19 cellular contexts compared by ENCODE assay signal in the genomic region with DNA sequence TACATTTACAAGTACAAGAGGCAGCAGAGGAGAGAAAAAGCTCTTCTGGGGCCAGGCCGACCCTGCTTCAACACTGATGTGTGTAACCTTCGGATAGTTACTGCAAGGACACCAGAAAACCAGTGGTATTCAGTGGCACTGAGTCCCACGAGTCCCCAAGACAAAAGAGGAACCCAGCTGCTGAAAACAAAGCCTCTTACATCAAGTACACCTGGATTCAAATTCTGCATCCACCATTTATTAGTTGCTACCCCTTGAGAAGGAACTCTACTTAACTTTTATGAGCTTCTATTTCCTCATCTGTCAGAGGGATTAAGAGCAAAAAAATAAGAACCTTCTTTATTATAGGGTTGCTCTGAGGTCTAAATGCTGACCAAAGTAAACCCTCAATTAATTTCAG. TPM values are rescaled to one million over a fixed set of nuclear protein-coding genes. Genes with fewer than 3 reads are reported as not detected.
DNase-seq lines count a peak whose midpoint lies in the region; ATAC-seq, FAIRE-seq and TF ChIP-seq lines count a peak whose summit lies in the region.
"Had no signal": no experiment of that assay in that cellular context is flagged by ENCODE, and none has a peak within 500 bp of the region (broad histone marks: within the 10 kb centered on the region; RNA-seq: fewer than 3 reads in every experiment).

No MANE protein-coding gene starts in this region.

- H3K4me1 Mint-ChIP-seq in activated CD4-positive, alpha-beta T cell treated with anti-CD3 and anti-CD28 coated beads, Interleukin-2, amount 10 ng/mL, durations not matched to agents 24 days and 14 days: peaks cover 24% of the 10 kb centered on the region

- H3K4me1 ChIP-seq in HepG2 (ENCODE audit: insufficient read depth, low read length) (peaks cover 33% of the 10 kb centered on the region), right lobe of liver (peaks cover 0 to 15% (median 7%) of the 10 kb centered on the region in 4 donors)

- H3K27me3 Mint-ChIP-seq in activated CD4-positive, alpha-beta T cell treated with anti-CD3 and anti-CD28 coated beads, Interleukin-2, amount 10 ng/mL, durations not matched to agents 24 days and 14 days: no peaks in the 10 kb centered on the region

- H3K27me3 ChIP-seq in HepG2 (ENCODE audit: control insufficient read depth in 1 of 2, insufficient read depth in 2 of 2, low read length in 2 of 2) (peaks cover 0 to 3% of the 10 kb centered on the region in 2 experiments; a peak in 1 of 5 replicates), right lobe of liver (no peaks in the 10 kb centered on the region)
- H3K27me3 ChIP-seq: BLaER1 had no signal

- in situ Hi-C loops in HepG2 (cut with HindIII; ENCODE audit: extremely low pct_ligation_motif_present, low pct_unique_long_range_greater_than_20kb): no loop called here

- H3K9me3 ChIP-seq in HepG2 (ENCODE audit: low read length): no peaks in the 10 kb centered on the region
- H3K9me3 ChIP-seq in right lobe of liver: no peaks in the 10 kb centered on the region
- no peaks in the 10 kb centered on the region for H3K9me3 ChIP-seq in SK-N-MC (ENCODE audit: low read depth, low read length)
- H3K9me3 ChIP-seq: BLaER1, SK-N-SH had no signal

- H3K4me2 ChIP-seq in HepG2 (ENCODE audit: low read depth, low read length): no peak overlapping the region
- H3K4me2 ChIP-seq: BLaER1, SK-N-SH had no signal

- TF ChIP-seq POLR2A in HepG2 (IDR thresholded peaks at IDR 0.05; ENCODE audit: insufficient read depth in 1 of 2, low read depth in 2 of 2, low read length in 2 of 2) (no peak), right lobe of liver (IDR thresholded peaks at IDR 0.05) (no peak)

- intact Hi-C loops in activated CD4-positive, alpha-beta T cell treated with anti-CD3 and anti-CD28 coated beads, Interleukin-2, amount 10 ng/mL, durations not matched to agents 24 days and 14 days (cut with micrococcal nuclease): no loop called here
- intact Hi-C loops in HepG2 (cut with micrococcal nuclease; ENCODE audit: unreplicated experiment): no loop called here
- intact Hi-C loops in right lobe of liver (cut with DNase I): no loop called here

- no peak for TF ChIP-seq RAD21 in HepG2 (CRISPR knock-in tag; IDR thresholded peaks at IDR 0.05)

- H3K9me3 Mint-ChIP-seq in activated CD4-positive, alpha-beta T cell treated with anti-CD3 and anti-CD28 coated beads, Interleukin-2, amount 10 ng/mL, durations not matched to agents 24 days and 14 days: no peaks in the 10 kb centered on the region
- H3K9me3 Mint-ChIP-seq: CD8-positive, alpha-beta T cell had no signal

- H3K4me3 ChIP-seq in HepG2 (replicated peaks in 1 of 3; ENCODE audit: insufficient read depth in 1 of 3, low read depth in 2 of 3, low read length in 3 of 3) (no peak overlapping the region), right lobe of liver (no peak overlapping the region), SK-N-MC (no peak overlapping the region)
- H3K4me3 ChIP-seq: BLaER1 had no signal

- H3K9ac ChIP-seq in HepG2 (ENCODE audit: insufficient read depth, low read depth, low read length): 0 out of 2 replicates have a peak overlapping the region, but pooled peaks have one; percentile 1
- peak overlapping the region; percentile 1 for H3K9ac ChIP-seq in SK-N-MC (ENCODE audit: insufficient read length)
- H3K9ac ChIP-seq: SK-N-SH had no signal

- CTCF ChIA-PET in HepG2 (lab: Yijun Ruan, JAX; ENCODE audit: low intra/inter-chr PET ratio, low total read pairs): no interaction called here

- H3K27ac Mint-ChIP-seq in activated CD4-positive, alpha-beta T cell treated with anti-CD3 and anti-CD28 coated beads, Interleukin-2, amount 10 ng/mL, durations not matched to agents 24 days and 14 days: peak overlapping the region; percentile 34
- H3K27ac Mint-ChIP-seq: CD8-positive, alpha-beta T cell had no signal

- ATAC-seq in HepG2 (no peak), right lobe of liver (no peak)
- ATAC-seq: CD8-positive, alpha-beta T cell; Panc1; Right ventricle myocardium inferior had no signal

- no peak overlapping the region for H3K4me3 Mint-ChIP-seq in activated CD4-positive, alpha-beta T cell treated with anti-CD3 and anti-CD28 coated beads, Interleukin-2, amount 10 ng/mL, durations not matched to agents 24 days and 14 days
- H3K4me3 Mint-ChIP-seq: CD8-positive, alpha-beta T cell had no signal

- POLR2A ChIA-PET in HepG2 (lab: Yijun Ruan, JAX): interaction anchor here (1.6 to 1.8 kb wide), 2 partner anchors 15 to 18 kb away, joined by 4 to 20 read pairs; no protein-coding TSS in a partner anchor

- BruUV-seq in HepG2 (replicated peaks; lab: Mats Ljungman, UMichigan): no TSS peak

- 92% methylated on average over 3 of the region's 3 CpGs for WGBS in HepG2 (ENCODE audit: low lambda C conversion rate)
- WGBS in right lobe of liver (ENCODE audit: insufficient coverage, low coverage, low lambda C conversion rate, missing lambda C conversion rate): 63% methylated on average over 2 of the region's 3 CpGs

- peaks cover 23 to 38% of the 10 kb centered on the region in 2 experiments for H3K36me3 ChIP-seq in HepG2 (replicated peaks in 1 of 2; ENCODE audit: control insufficient read depth in 1 of 2, insufficient read depth in 2 of 2, low read length in 2 of 2)
- peaks cover 0 to 34% (median 15%) of the 10 kb centered on the region in 4 donors for H3K36me3 ChIP-seq in right lobe of liver
- peaks cover 45% of the 10 kb centered on the region for H3K36me3 ChIP-seq in SK-N-MC (ENCODE audit: insufficient read depth, low read length)

- FAIRE-seq in HepG2 (lab: Jason Lieb, UNC): no peak

- DNase-seq in activated CD4-positive, alpha-beta T cell treated with anti-CD3 and anti-CD28 coated beads, Interleukin-2, amount 10 ng/mL, durations not matched to agents 24 days and 14 days: no peak
- no peak for DNase-seq in activated CD4-positive, alpha-beta T cell treated with anti-CD3 and anti-CD28 coated beads, Interleukin-2, amount 50 U/mL, for 4 hours
- DNase-seq in HepG2 (ENCODE audit: low spot score): no peak
- DNase-seq in right lobe of liver: no peak
- no peak for DNase-seq in SK-N-MC (ENCODE audit: low read depth, low spot score)
- DNase-seq in NCI-H526 (lab: John Stamatoyannopoulos, UW): no peak
- no peak for DNase-seq in SIG-M5 treated with dmso at 0.1 percent for 504 hours (lab: John Stamatoyannopoulos, UW; ENCODE audit: unreplicated experiment)
- no peak for DNase-seq in RPMI8226
- DNase-seq: CD8-positive, alpha-beta T cell; H7; MM.1S; NCI-H1105; NCI-H1694 treated with DMSO at 0.1 percent for 48 hours; NCI-H2171; NCI-H446; SK-N-SH had no signal

- H3K36me3 Mint-ChIP-seq in activated CD4-positive, alpha-beta T cell treated with anti-CD3 and anti-CD28 coated beads, Interleukin-2, amount 10 ng/mL, durations not matched to agents 24 days and 14 days (ENCODE audit: low read depth): peaks cover 31% of the 10 kb centered on the region

- TF ChIP-seq CTCF in HepG2 (CRISPR knock-in tag; IDR thresholded peaks at IDR 0.05) (no peak), right lobe of liver (IDR thresholded peaks at IDR 0.05) (no peak)

- H3K79me2 ChIP-seq in HepG2 (ENCODE audit: insufficient read depth, low read length): peaks cover 29% of the 10 kb centered on the region

- no peak overlapping the region for H3K27ac ChIP-seq in HepG2 (ENCODE audit: extremely low read length, insufficient read depth, low read length)
- no peak overlapping the region for H3K27ac ChIP-seq in right lobe of liver
- no peak overlapping the region for H3K27ac ChIP-seq in SK-N-MC
- H3K27ac ChIP-seq: BLaER1 had no signal

- TF ChIP-seq EP300 in HepG2 (IDR thresholded peaks at IDR 0.05; ENCODE audit: low read depth in 2 of 2, low read length in 2 of 2) (no peak), HepG2 (CRISPR knock-in tag; IDR thresholded peaks at IDR 0.05; ENCODE audit: borderline replicate concordance) (no peak)

- no peak overlapping the region for H2AFZ ChIP-seq in HepG2 (ENCODE audit: low read length)

- H4K20me1 ChIP-seq in HepG2 (ENCODE audit: insufficient read depth, low read length): 0 out of 2 replicates have a peak, but pooled peaks cover 4% of the 10 kb centered on the region

RNA-seq across cellular contexts. Expression of a gene that starts 2.6 kb away (rescaled TPM):
- 29.7 and 31.4 TPM in 2 replicates for total RNA-seq in activated CD4-positive, alpha-beta T cell treated with anti-CD3 and anti-CD28 coated beads, Interleukin-2, amount 10 ng/mL, durations not matched to agents 24 days and 14 days
- total RNA-seq in HepG2 (2016; rRNA removed; fragmentation: Illumina TruSeq; extraction: Trizol) (80.4 and 84.2 TPM in 2 replicates), right lobe of liver (10 to 100 TPM; 14.9 to 47.7 (median 15.9) TPM)
- total RNA-seq in HepG2 (2016; cell fraction: cytosol; rRNA removed; fragmentation: Illumina TruSeq; extraction: Trizol; ENCODE audit: low read depth): 18.1 and 20.7 TPM in 2 replicates
- 79.1 and 84.4 TPM in 2 replicates for total RNA-seq in HepG2 (2016; cell fraction: insoluble cytoplasmic fraction; rRNA removed; fragmentation: Illumina TruSeq; extraction: Trizol)
- 44.8 and 49.7 TPM in 2 replicates for total RNA-seq in HepG2 (2016; cell fraction: membrane; rRNA removed; fragmentation: Illumina TruSeq; extraction: Trizol)
- 64.8 and 79.0 TPM in 2 replicates for total RNA-seq in HepG2 (2016; cell fraction: nucleus; rRNA removed; fragmentation: Illumina TruSeq; extraction: Trizol)
- 49.4 and 54.7 TPM in 2 replicates for polyA plus RNA-seq in HepG2 (2011; rRNA removed)
- polyA plus RNA-seq in HepG2 (2011; cell fraction: cytosol; rRNA removed): 41.5 and 46.7 TPM in 2 replicates
- polyA plus RNA-seq in HepG2 (2011; cell fraction: nucleus; rRNA removed): 131 and 162 TPM in 2 replicates
- polyA plus RNA-seq in HepG2 (2012): 27.0 and 35.2 TPM in 2 replicates
- 8.2 and 10.2 TPM in 2 replicates for polyA plus RNA-seq in HepG2 (2016; cell fraction: cytosol; fragmentation: Illumina TruSeq; extraction: Trizol; ENCODE audit: low read depth)
- 69.7 and 75.5 TPM in 2 replicates for polyA plus RNA-seq in HepG2 (2016; cell fraction: insoluble cytoplasmic fraction; fragmentation: Illumina TruSeq; extraction: Trizol; ENCODE audit: low read depth)
- 20.9 and 22.2 TPM in 2 replicates for polyA plus RNA-seq in HepG2 (2016; cell fraction: membrane; fragmentation: Illumina TruSeq; extraction: Trizol; ENCODE audit: low read depth)
- polyA plus RNA-seq in HepG2 (2016; cell fraction: nucleus; fragmentation: Illumina TruSeq; extraction: Trizol; ENCODE audit: insufficient read depth, low read depth): 59.4 and 64.9 TPM in 2 replicates
- polyA minus RNA-seq in HepG2 (2011; rRNA and poly(A)+ RNA removed; ENCODE audit: low replicate concordance): 142 and 329 TPM in 2 replicates
- polyA minus RNA-seq in HepG2 (2011; cell fraction: cytosol; rRNA and poly(A)+ RNA removed): 36.3 and 43.7 TPM in 2 replicates
- 112 and 117 TPM in 2 replicates for polyA minus RNA-seq in HepG2 (2011; cell fraction: nucleus; rRNA and poly(A)+ RNA removed)

RNA-seq across cellular contexts. Expression of a gene that starts 3.0 kb away (rescaled TPM):
- 62.0 and 70.6 TPM in 2 replicates for total RNA-seq in activated CD4-positive, alpha-beta T cell treated with anti-CD3 and anti-CD28 coated beads, Interleukin-2, amount 10 ng/mL, durations not matched to agents 24 days and 14 days
- total RNA-seq in HepG2 (2016; rRNA removed; fragmentation: Illumina TruSeq; extraction: Trizol) (111 and 142 TPM in 2 replicates), right lobe of liver (10 to 100 TPM; 27.6 to 50.5 (median 37.4) TPM)
- total RNA-seq in HepG2 (2016; cell fraction: cytosol; rRNA removed; fragmentation: Illumina TruSeq; extraction: Trizol; ENCODE audit: low read depth): 27.2 and 33.8 TPM in 2 replicates
- total RNA-seq in HepG2 (2016; cell fraction: insoluble cytoplasmic fraction; rRNA removed; fragmentation: Illumina TruSeq; extraction: Trizol): 112 and 143 TPM in 2 replicates
- 46.0 and 47.2 TPM in 2 replicates for total RNA-seq in HepG2 (2016; cell fraction: membrane; rRNA removed; fragmentation: Illumina TruSeq; extraction: Trizol)
- total RNA-seq in HepG2 (2016; cell fraction: nucleus; rRNA removed; fragmentation: Illumina TruSeq; extraction: Trizol): 80.6 and 99.3 TPM in 2 replicates
- 97.6 and 100 TPM in 2 replicates for polyA plus RNA-seq in HepG2 (2011; rRNA removed)
- 98.1 and 112 TPM in 2 replicates for polyA plus RNA-seq in HepG2 (2011; cell fraction: cytosol; rRNA removed)
- polyA plus RNA-seq in HepG2 (2011; cell fraction: nucleus; rRNA removed): 129 and 137 TPM in 2 replicates
- polyA plus RNA-seq in HepG2 (2012): 83.8 and 88.4 TPM in 2 replicates
- 31.2 and 32.8 TPM in 2 replicates for polyA plus RNA-seq in HepG2 (2016; cell fraction: cytosol; fragmentation: Illumina TruSeq; extraction: Trizol; ENCODE audit: low read depth)
- 119 and 123 TPM in 2 replicates for polyA plus RNA-seq in HepG2 (2016; cell fraction: insoluble cytoplasmic fraction; fragmentation: Illumina TruSeq; extraction: Trizol; ENCODE audit: low read depth)
- polyA plus RNA-seq in HepG2 (2016; cell fraction: membrane; fragmentation: Illumina TruSeq; extraction: Trizol; ENCODE audit: low read depth): 30.0 and 32.3 TPM in 2 replicates
- polyA plus RNA-seq in HepG2 (2016; cell fraction: nucleus; fragmentation: Illumina TruSeq; extraction: Trizol; ENCODE audit: insufficient read depth, low read depth): 89.9 and 95.2 TPM in 2 replicates
- polyA minus RNA-seq in HepG2 (2011; rRNA and poly(A)+ RNA removed; ENCODE audit: low replicate concordance): 49.6 and 117 TPM in 2 replicates
- polyA minus RNA-seq in HepG2 (2011; cell fraction: cytosol; rRNA and poly(A)+ RNA removed): 61.7 and 68.8 TPM in 2 replicates
- 155 and 167 TPM in 2 replicates for polyA minus RNA-seq in HepG2 (2011; cell fraction: nucleus; rRNA and poly(A)+ RNA removed)

RNA-seq across cellular contexts. Expression of a gene that starts 41.6 kb away (rescaled TPM):
- 161 and 163 TPM in 2 replicates for total RNA-seq in activated CD4-positive, alpha-beta T cell treated with anti-CD3 and anti-CD28 coated beads, Interleukin-2, amount 10 ng/mL, durations not matched to agents 24 days and 14 days
- total RNA-seq in HepG2 (2016; rRNA removed; fragmentation: Illumina TruSeq; extraction: Trizol) (601 and 760 TPM in 2 replicates), right lobe of liver (10 to 100 TPM; 53.9 to 87.3 (median 63.9) TPM)
- 295 and 299 TPM in 2 replicates for total RNA-seq in HepG2 (2016; cell fraction: cytosol; rRNA removed; fragmentation: Illumina TruSeq; extraction: Trizol; ENCODE audit: low read depth)
- total RNA-seq in HepG2 (2016; cell fraction: insoluble cytoplasmic fraction; rRNA removed; fragmentation: Illumina TruSeq; extraction: Trizol): 602 and 798 TPM in 2 replicates
- 285 and 300 TPM in 2 replicates for total RNA-seq in HepG2 (2016; cell fraction: membrane; rRNA removed; fragmentation: Illumina TruSeq; extraction: Trizol)
- total RNA-seq in HepG2 (2016; cell fraction: nucleus; rRNA removed; fragmentation: Illumina TruSeq; extraction: Trizol): 185 and 192 TPM in 2 replicates
- 192 and 221 TPM in 2 replicates for polyA plus RNA-seq in HepG2 (2011; rRNA removed)
- polyA plus RNA-seq in HepG2 (2011; cell fraction: cytosol; rRNA removed): 288 and 387 TPM in 2 replicates
- polyA plus RNA-seq in HepG2 (2011; cell fraction: nucleus; rRNA removed): 84.1 and 87.7 TPM in 2 replicates
- 224 and 262 TPM in 2 replicates for polyA plus RNA-seq in HepG2 (2012)
- polyA plus RNA-seq in HepG2 (2016; cell fraction: cytosol; fragmentation: Illumina TruSeq; extraction: Trizol; ENCODE audit: low read depth): 233 and 257 TPM in 2 replicates
- polyA plus RNA-seq in HepG2 (2016; cell fraction: insoluble cytoplasmic fraction; fragmentation: Illumina TruSeq; extraction: Trizol; ENCODE audit: low read depth): 608 and 670 TPM in 2 replicates
- 191 and 215 TPM in 2 replicates for polyA plus RNA-seq in HepG2 (2016; cell fraction: membrane; fragmentation: Illumina TruSeq; extraction: Trizol; ENCODE audit: low read depth)
- polyA plus RNA-seq in HepG2 (2016; cell fraction: nucleus; fragmentation: Illumina TruSeq; extraction: Trizol; ENCODE audit: insufficient read depth, low read depth): 276 and 279 TPM in 2 replicates
- 41.0 and 74.5 TPM in 2 replicates for polyA minus RNA-seq in HepG2 (2011; rRNA and poly(A)+ RNA removed; ENCODE audit: low replicate concordance)
- polyA minus RNA-seq in HepG2 (2011; cell fraction: cytosol; rRNA and poly(A)+ RNA removed): 75.4 and 99.6 TPM in 2 replicates
- polyA minus RNA-seq in HepG2 (2011; cell fraction: nucleus; rRNA and poly(A)+ RNA removed): 33.9 and 41.0 TPM in 2 replicates

RNA-seq across cellular contexts. Expression of a gene that starts 44.2 kb away (rescaled TPM):
- total RNA-seq in activated CD4-positive, alpha-beta T cell treated with anti-CD3 and anti-CD28 coated beads, Interleukin-2, amount 10 ng/mL, durations not matched to agents 24 days and 14 days: 109 and 113 TPM in 2 replicates
- total RNA-seq in HepG2 (2016; rRNA removed; fragmentation: Illumina TruSeq; extraction: Trizol): 69.8 and 93.1 TPM in 2 replicates
- total RNA-seq in HepG2 (2016; cell fraction: cytosol; rRNA removed; fragmentation: Illumina TruSeq; extraction: Trizol; ENCODE audit: low read depth): 52.6 and 57.4 TPM in 2 replicates
- total RNA-seq in HepG2 (2016; cell fraction: insoluble cytoplasmic fraction; rRNA removed; fragmentation: Illumina TruSeq; extraction: Trizol): 76.8 and 80.6 TPM in 2 replicates
- 41.5 and 45.8 TPM in 2 replicates for total RNA-seq in HepG2 (2016; cell fraction: membrane; rRNA removed; fragmentation: Illumina TruSeq; extraction: Trizol)
- total RNA-seq in HepG2 (2016; cell fraction: nucleus; rRNA removed; fragmentation: Illumina TruSeq; extraction: Trizol): 84.5 and 97.4 TPM in 2 replicates
- 51.5 and 52.3 TPM in 2 replicates for polyA plus RNA-seq in HepG2 (2011; rRNA removed)
- polyA plus RNA-seq in HepG2 (2011; cell fraction: cytosol; rRNA removed): 25.4 and 28.7 TPM in 2 replicates
- polyA plus RNA-seq in HepG2 (2011; cell fraction: nucleus; rRNA removed): 184 and 204 TPM in 2 replicates
- 70.4 and 97.1 TPM in 2 replicates for polyA plus RNA-seq in HepG2 (2012)
- 4.7 and 5.8 TPM in 2 replicates for polyA plus RNA-seq in HepG2 (2016; cell fraction: cytosol; fragmentation: Illumina TruSeq; extraction: Trizol; ENCODE audit: low read depth)
- 87.5 and 99.8 TPM in 2 replicates for polyA plus RNA-seq in HepG2 (2016; cell fraction: insoluble cytoplasmic fraction; fragmentation: Illumina TruSeq; extraction: Trizol; ENCODE audit: low read depth)
- 11.1 and 11.7 TPM in 2 replicates for polyA plus RNA-seq in HepG2 (2016; cell fraction: membrane; fragmentation: Illumina TruSeq; extraction: Trizol; ENCODE audit: low read depth)
- 238 and 249 TPM in 2 replicates for polyA plus RNA-seq in HepG2 (2016; cell fraction: nucleus; fragmentation: Illumina TruSeq; extraction: Trizol; ENCODE audit: insufficient read depth, low read depth)
- 58.5 and 111 TPM in 2 replicates for polyA minus RNA-seq in HepG2 (2011; rRNA and poly(A)+ RNA removed; ENCODE audit: low replicate concordance)
- polyA minus RNA-seq in HepG2 (2011; cell fraction: cytosol; rRNA and poly(A)+ RNA removed): 31.9 and 47.6 TPM in 2 replicates
- 134 and 143 TPM in 2 replicates for polyA minus RNA-seq in HepG2 (2011; cell fraction: nucleus; rRNA and poly(A)+ RNA removed)
- 10 to 100 TPM; 19.2 to 31.7 (median 27.8) TPM for total RNA-seq in right lobe of liver
